In genomic region chr6:43175676-43176422, GRCh38 we compare ENCODE assay signal across 13 cellular contexts. TPM values are rescaled to one million over a fixed set of nuclear protein-coding genes. Genes with fewer than 3 reads are reported as not detected.
DNase-seq lines count a peak whose midpoint lies in the region; ATAC-seq and TF ChIP-seq lines count a peak whose summit lies in the region.
"Had no signal": no experiment of that assay in that cellular context is flagged by ENCODE, and none has a peak within 500 bp of the region (broad histone marks: within the 10 kb centered on the region; RNA-seq: fewer than 3 reads in every experiment).

No MANE protein-coding gene starts in this region.

- intact Hi-C loops in esophagus squamous epithelium (cut with DNase I), result no loop called here

- ATAC-seq in CD4-positive, CD25-positive, alpha-beta regulatory T cell (ENCODE audit: low read depth in 2 of 2), result no peak
- ATAC-seq in HG03280 (IDR thresholded peaks at IDR 0.05; ENCODE audit: unreplicated experiment), result no peak
- no peak for ATAC-seq in GM19328 (IDR thresholded peaks at IDR 0.05; ENCODE audit: unreplicated experiment)
- no peak for ATAC-seq in HG02571 (IDR thresholded peaks at IDR 0.05; ENCODE audit: unreplicated experiment)
- ATAC-seq: pancreas had no signal

- no peak overlapping the region for H3K4me3 ChIP-seq in CD4-positive, CD25-positive, alpha-beta regulatory T cell (ENCODE audit: low read depth, low read length)
- H3K4me3 ChIP-seq in LNCaP clone FGC (ENCODE audit: low read depth, low read length) (no peak overlapping the region), esophagus squamous epithelium (no peak overlapping the region), rectal smooth muscle tissue (ENCODE audit: low read length) (no peak overlapping the region)

- TF ChIP-seq POLR2A in esophagus squamous epithelium (IDR thresholded peaks at IDR 0.05), result no peak

- peak overlapping the region in 2 of 3 donors; percentile 94 to 96 for H3K27ac Mint-ChIP-seq in CD4-positive, CD25-positive, alpha-beta regulatory T cell

- WGBS in esophagus squamous epithelium, 2 donors, result 67 to 83% methylated on average over 9 of the region's 11 CpGs

- H3K9ac ChIP-seq in rectal smooth muscle tissue (ENCODE audit: low read length), result no peak overlapping the region

- H3K27ac ChIP-seq in CD4-positive, CD25-positive, alpha-beta regulatory T cell (ENCODE audit: insufficient read depth, low read length, poor library complexity, severe bottlenecking), result peak overlapping the region; percentile 91
- H3K27ac ChIP-seq in esophagus squamous epithelium (peak overlapping the region; percentile 93 to 99 (median 99)), rectal smooth muscle tissue (ENCODE audit: low read depth, low read length) (peak overlapping the region; percentile 99)

- no peaks in the 10 kb centered on the region for H3K9me3 ChIP-seq in CD4-positive, CD25-positive, alpha-beta regulatory T cell (ENCODE audit: control insufficient read depth in 2 of 2, low read length in 2 of 2)
- no peaks in the 10 kb centered on the region for H3K9me3 ChIP-seq in esophagus squamous epithelium
- H3K9me3 ChIP-seq: pancreas, Peyer's patch had no signal

- TF ChIP-seq CTCF in LNCaP clone FGC (IDR thresholded peaks at IDR 0.05; ENCODE audit: control insufficient read depth, extremely low read depth, insufficient read depth) (0 out of 2 replicates have a peak, but pooled peaks have one; percentile 3), esophagus squamous epithelium (IDR thresholded peaks at IDR 0.05) (no peak)

- peaks cover 7 to 43% (median 31%) of the 10 kb centered on the region in 4 donors for H3K4me1 Mint-ChIP-seq in CD4-positive, CD25-positive, alpha-beta regulatory T cell

- H3K9me3 Mint-ChIP-seq in CD4-positive, CD25-positive, alpha-beta regulatory T cell, result peaks cover 0 to 1% (median 0%) of the 10 kb centered on the region in 7 donors

- no peaks in the 10 kb centered on the region for H3K27me3 ChIP-seq in CD4-positive, CD25-positive, alpha-beta regulatory T cell (ENCODE audit: control insufficient read depth, insufficient read depth, low read length)
- H3K27me3 ChIP-seq in esophagus squamous epithelium (no peaks in the 10 kb centered on the region), rectal smooth muscle tissue (ENCODE audit: control insufficient read depth, insufficient read depth, low read length) (no peaks in the 10 kb centered on the region)
- H3K27me3 ChIP-seq: pancreas, Peyer's patch had no signal

- peaks cover 3% of the 10 kb centered on the region for H3K27me3 Mint-ChIP-seq in CD4-positive, CD25-positive, alpha-beta regulatory T cell
- H3K27me3 Mint-ChIP-seq: activated naive CD8-positive, alpha-beta T cell had no signal

- no peak for DNase-seq in CD4-positive, CD25-positive, alpha-beta regulatory T cell
- DNase-seq in LNCaP clone FGC (ENCODE audit: low read depth) (no peak), esophagus squamous epithelium (lab: John Stamatoyannopoulos, UW) (no peak)
- DNase-seq in stimulated activated CD4-positive, alpha-beta T cell treated with anti-CD3 and anti-CD28 coated beads, Interleukin-15, amount 100 ng/mL, for 24 hours, result no peak
- DNase-seq: effector CD8-positive, alpha-beta T cell; NCI-H2171 treated with DMSO at 0.1 percent for 48 hours; pancreas; Peyer's patch had no signal

- peaks cover 44% of the 10 kb centered on the region for H3K4me1 ChIP-seq in CD4-positive, CD25-positive, alpha-beta regulatory T cell (ENCODE audit: control insufficient read depth, insufficient read depth, low read length, poor library complexity, severe bottlenecking)
- peaks cover 25 to 44% (median 28%) of the 10 kb centered on the region in 3 donors for H3K4me1 ChIP-seq in esophagus squamous epithelium
- peaks cover 31% of the 10 kb centered on the region for H3K4me1 ChIP-seq in rectal smooth muscle tissue (ENCODE audit: control insufficient read depth, insufficient read depth, low read length)

- peaks cover 12% of the 10 kb centered on the region for H3K36me3 Mint-ChIP-seq in CD4-positive, CD25-positive, alpha-beta regulatory T cell
- H3K36me3 Mint-ChIP-seq: activated naive CD8-positive, alpha-beta T cell had no signal

- H3K4me3 Mint-ChIP-seq in CD4-positive, CD25-positive, alpha-beta regulatory T cell, result peak overlapping the region in 2 of 4 donors; percentile 43 to 96

- peaks cover 34% of the 10 kb centered on the region for H3K36me3 ChIP-seq in CD4-positive, CD25-positive, alpha-beta regulatory T cell (ENCODE audit: control insufficient read depth, insufficient read depth, low read length)
- H3K36me3 ChIP-seq in esophagus squamous epithelium (peaks cover 8 to 60% (median 27%) of the 10 kb centered on the region in 3 donors), rectal smooth muscle tissue (ENCODE audit: control insufficient read depth, insufficient read depth, low read length) (peaks cover 28% of the 10 kb centered on the region)

RNA-seq across cellular contexts. Expression of gene SRF, which starts 4.8 kb away (rescaled TPM):
- total RNA-seq in CD4-positive, CD25-positive, alpha-beta regulatory T cell, result 24.0 TPM
- 1 to 10 TPM; 3.3 to 5.8 (median 4.5) TPM for polyA plus RNA-seq in CD4-positive, CD25-positive, alpha-beta regulatory T cell
- total RNA-seq in esophagus squamous epithelium, result 10 to 100 TPM; 22.0 to 38.9 (median 35.3) TPM

RNA-seq across cellular contexts. Expression of gene CUL9, which starts 6.1 kb away (rescaled TPM):
- total RNA-seq in CD4-positive, CD25-positive, alpha-beta regulatory T cell, result 81.2 TPM
- polyA plus RNA-seq in CD4-positive, CD25-positive, alpha-beta regulatory T cell, result 10 to 100 TPM; 22.5 to 26.0 (median 23.8) TPM
- 10 to 100 TPM; 26.2 to 50.9 (median 32.5) TPM for total RNA-seq in esophagus squamous epithelium

RNA-seq across cellular contexts. Expression of gene DNPH1, which starts 53.4 kb away (rescaled TPM):
- 36.6 TPM for total RNA-seq in CD4-positive, CD25-positive, alpha-beta regulatory T cell
- 100 to 1,000 TPM; 190 to 234 (median 206) TPM for polyA plus RNA-seq in CD4-positive, CD25-positive, alpha-beta regulatory T cell
- 100 to 1,000 TPM in 1 of 4 donors, 10 to 100 TPM in 3; 57.7 to 101 (median 81.5) TPM for total RNA-seq in esophagus squamous epithelium
